ENCODE assay signal across 14 cellular contexts in genomic region chr1:25028587-25028909, GRCh38.
DNase-seq lines count a peak whose midpoint lies in the region; ATAC-seq and TF ChIP-seq lines count a peak whose summit lies in the region.
"Had no signal": no experiment of that assay in that cellular context is flagged by ENCODE, and none has a peak within 500 bp of the region (broad histone marks: within the 10 kb centered on the region; RNA-seq: fewer than 3 reads in every experiment).

No MANE protein-coding gene starts in this region.

- H3K27ac Mint-ChIP-seq in activated naive CD4-positive, alpha-beta T cell treated with anti-CD3 and anti-CD28 coated beads for 36 hours: peak overlapping the region; percentile 99
- no peak overlapping the region for H3K27ac Mint-ChIP-seq in activated naive CD8-positive, alpha-beta T cell treated with anti-CD3 and anti-CD28 coated beads, Interleukin-2, amount 10 ng/mL, durations not matched to agents 7 days and 5 days

- H3K9me3 ChIP-seq in Loucy (ENCODE audit: insufficient read depth, low read depth, low read length): no peaks in the 10 kb centered on the region
- H3K9me3 ChIP-seq in spleen: no peaks in the 10 kb centered on the region

- H2AFZ ChIP-seq in Loucy (ENCODE audit: low read length): no peak overlapping the region
- H2AFZ ChIP-seq: PC-9 had no signal

- H3K4me3 ChIP-seq in Loucy (ENCODE audit: low read length, poor library complexity, severe bottlenecking) (no peak overlapping the region), spleen (peak overlapping the region in 1 of 8 donors; percentile 39)
- H3K4me3 ChIP-seq: PC-9 had no signal

- no peaks in the 10 kb centered on the region for H3K27me3 Mint-ChIP-seq in activated naive CD4-positive, alpha-beta T cell treated with anti-CD3 and anti-CD28 coated beads for 36 hours (ENCODE audit: low read depth)
- no peaks in the 10 kb centered on the region for H3K27me3 Mint-ChIP-seq in activated naive CD8-positive, alpha-beta T cell treated with anti-CD3 and anti-CD28 coated beads, Interleukin-2, amount 10 ng/mL, durations not matched to agents 7 days and 5 days

- intact Hi-C loops in activated naive CD4-positive, alpha-beta T cell treated with anti-CD3 and anti-CD28 coated beads for 36 hours (cut with micrococcal nuclease): no loop called here
- intact Hi-C loops in spleen (cut with DNase I; ENCODE audit: low total_unique reads): no loop called here

- no peaks in the 10 kb centered on the region for H3K9me2 ChIP-seq in Loucy (replicated peaks; ENCODE audit: low read depth, low read length)

- TF ChIP-seq CTCF in Loucy (conservative IDR thresholded peaks at IDR 0.05; ENCODE audit: low read length) (no peak), spleen (IDR thresholded peaks at IDR 0.05 in 8 of 11, conservative IDR thresholded peaks at IDR 0.05 in 3 of 11) (no peak), GM10266 (IDR thresholded peaks at IDR 0.05; ENCODE audit: control insufficient read depth, insufficient read depth, low read depth, missing control alignments) (no peak)

- H3K27me3 ChIP-seq in Loucy (ENCODE audit: insufficient read depth, low read length, poor library complexity, severe bottlenecking) (no peaks in the 10 kb centered on the region), spleen (replicated peaks in 1 of 7) (no peaks in the 10 kb centered on the region)

- H3F3A ChIP-seq in Loucy (ENCODE audit: low read depth): peaks cover 9% of the 10 kb centered on the region; the same call in 1 of the 2 replicates

- no peaks in the 10 kb centered on the region for H4K20me1 ChIP-seq in Loucy (ENCODE audit: insufficient read depth, low read length, poor library complexity, severe bottlenecking)

- H3K4me1 ChIP-seq in Loucy (ENCODE audit: insufficient read depth, low read length, poor library complexity, severe bottlenecking) (peaks cover 84% of the 10 kb centered on the region), spleen (peaks cover 58 to 100% (median 78%) of the 10 kb centered on the region in 6 donors)

- TF ChIP-seq POLR2A in spleen (IDR thresholded peaks at IDR 0.05): no peak

- H3K9ac ChIP-seq in Loucy (ENCODE audit: low read depth, low read length, poor library complexity, severe bottlenecking): peak overlapping the region; percentile 33

- no peak for ATAC-seq in activated naive CD8-positive, alpha-beta T cell treated with anti-CD3 and anti-CD28 coated beads, Interleukin-2, amount 10 ng/mL, durations not matched to agents 7 days and 5 days (ENCODE audit: low read depth)

- POLR2A ChIA-PET in activated naive CD8-positive, alpha-beta T cell treated with anti-CD3 and anti-CD28 coated beads, Interleukin-2, amount 10 ng/mL, durations not matched to agents 7 days and 5 days (lab: Charles Lee): interaction anchor here (0.8 to 10.6 kb wide), 10 partner anchors 31 to 103 kb away, joined by 3 to 215 read pairs (median 6); partner anchors contain the start of gene RUNX3

- H3K36me3 ChIP-seq in Loucy (ENCODE audit: insufficient read depth, low read length): no peaks in the 10 kb centered on the region
- H3K36me3 ChIP-seq in spleen: no peaks in the 10 kb centered on the region

- no peaks in the 10 kb centered on the region for H3K9me3 Mint-ChIP-seq in activated naive CD4-positive, alpha-beta T cell treated with anti-CD3 and anti-CD28 coated beads for 36 hours
- no peaks in the 10 kb centered on the region for H3K9me3 Mint-ChIP-seq in activated naive CD8-positive, alpha-beta T cell treated with anti-CD3 and anti-CD28 coated beads, Interleukin-2, amount 10 ng/mL, durations not matched to agents 7 days and 5 days
- H3K9me3 Mint-ChIP-seq: nephron had no signal

- no peak overlapping the region for H3K4me3 Mint-ChIP-seq in activated naive CD4-positive, alpha-beta T cell treated with anti-CD3 and anti-CD28 coated beads for 36 hours
- peak overlapping the region; percentile 88 for H3K4me3 Mint-ChIP-seq in activated naive CD8-positive, alpha-beta T cell treated with anti-CD3 and anti-CD28 coated beads, Interleukin-2, amount 10 ng/mL, durations not matched to agents 7 days and 5 days
- H3K4me3 Mint-ChIP-seq: nephron had no signal

- H3K4me2 ChIP-seq in Loucy (ENCODE audit: low read depth, low read length, poor library complexity, severe bottlenecking): peak overlapping the region; percentile 24
- H3K4me2 ChIP-seq: PC-9 had no signal

- CTCF ChIA-PET in activated naive CD4-positive, alpha-beta T cell treated with anti-CD3 and anti-CD28 coated beads for 36 hours (lab: Charles Lee): interaction anchor here (0.9 to 1.3 kb wide), 4 partner anchors 37 to 73 kb away, joined by 3 read pairs; no protein-coding TSS in a partner anchor

- H3K79me2 ChIP-seq in Loucy (ENCODE audit: insufficient read depth, low read length): no peaks in the 10 kb centered on the region; the same call in 1 of the 2 replicates

- peak overlapping the region; percentile 22 to 84 (median 56) for H3K27ac ChIP-seq in spleen
- H3K27ac ChIP-seq: PC-9 had no signal

- peaks cover 2% of the 10 kb centered on the region for H3K36me3 Mint-ChIP-seq in activated naive CD4-positive, alpha-beta T cell treated with anti-CD3 and anti-CD28 coated beads for 36 hours (ENCODE audit: low read depth)
- no peaks in the 10 kb centered on the region for H3K36me3 Mint-ChIP-seq in activated naive CD8-positive, alpha-beta T cell treated with anti-CD3 and anti-CD28 coated beads, Interleukin-2, amount 10 ng/mL, durations not matched to agents 7 days and 5 days

- no peak for DNase-seq in activated naive CD4-positive, alpha-beta T cell treated with anti-CD3 and anti-CD28 coated beads for 36 hours
- no peak for DNase-seq in activated naive CD4-positive, alpha-beta T cell treated with Interleukin-2 at 50 U/mL for 16 hours
- no peak for DNase-seq in activated naive CD8-positive, alpha-beta T cell treated with anti-CD3 and anti-CD28 coated beads, Interleukin-2, amount 10 ng/mL, durations not matched to agents 7 days and 5 days
- no peak for DNase-seq in spleen
- DNase-seq in LoVo (ENCODE audit: low spot score): no peak
- DNase-seq in DMS53 (lab: John Stamatoyannopoulos, UW): no peak
- DNase-seq in GM10266 (ENCODE audit: extremely low spot score): no peak
- DNase-seq: amygdala, foreskin fibroblast, NCI-H1694, NCI-H446 treated with DMSO at 0.1 percent for 48 hours, PC-9 had no signal

- peaks cover 92% of the 10 kb centered on the region for H3K4me1 Mint-ChIP-seq in activated naive CD4-positive, alpha-beta T cell treated with anti-CD3 and anti-CD28 coated beads for 36 hours (ENCODE audit: low read depth)
- H3K4me1 Mint-ChIP-seq in activated naive CD8-positive, alpha-beta T cell treated with anti-CD3 and anti-CD28 coated beads, Interleukin-2, amount 10 ng/mL, durations not matched to agents 7 days and 5 days: peaks cover 94% of the 10 kb centered on the region

- WGBS in spleen, 5 donors: 67 to 78% (median 68%) methylated on average over 12 of the region's 12 CpGs
